In genomic region chr7:128415217-128415785, GRCh38 we compare ENCODE assay signal across 17 cellular contexts. TPM values are rescaled to one million over a fixed set of nuclear protein-coding genes. Genes with fewer than 3 reads are reported as not detected.
DNase-seq lines count a peak whose midpoint lies in the region; ATAC-seq lines count a peak whose summit lies in the region.
"Had no signal": no experiment of that assay in that cellular context is flagged by ENCODE, and none has a peak within 500 bp of the region (broad histone marks: within the 10 kb centered on the region; RNA-seq: fewer than 3 reads in every experiment).

No MANE protein-coding gene starts in this region.

- peak; percentile 69 for DNase-seq in NCI-H2227 (lab: John Stamatoyannopoulos, UW; ENCODE audit: unreplicated experiment)
- peak; percentile 57 for DNase-seq in SK-MEL-5 (ENCODE audit: low read depth, low spot score)
- no peak for DNase-seq in caudate nucleus (lab: John Stamatoyannopoulos, UW)
- DNase-seq in NCI-H345 (lab: John Stamatoyannopoulos, UW), result no peak
- DNase-seq in EL, result no peak
- DNase-seq: ACHN; Caco-2; CD4-positive, alpha-beta T cell; GDM1; GOT3; H7; HFFc6 had no signal

- ATAC-seq in esophagus mucosa (peak; percentile 19), HG02973 (IDR thresholded peaks at IDR 0.05; ENCODE audit: unreplicated experiment) (no peak)
- ATAC-seq: HCT116, HepG2 had no signal

- in situ Hi-C loops in SK-MEL-5 (cut with HindIII; ENCODE audit: low pct_unique_long_range_greater_than_20kb, low sequenced_read_pairs), result no loop called here

- H3K27ac ChIP-seq in caudate nucleus (ENCODE audit: low read depth, low read length), result no peak overlapping the region
- H3K27ac ChIP-seq: C4-2B had no signal

RNA-seq across cellular contexts. Expression of gene IMPDH1, which starts 5.5 kb away (rescaled TPM):
- total RNA-seq in SK-MEL-5 (2014; rRNA removed; shearing (Covaris generic)), result 64.3 and 68.3 TPM in 2 replicates
- polyA plus RNA-seq in SK-MEL-5 (2015; cell fraction: cytosol; rRNA removed), result 110 and 121 TPM in 2 replicates
- polyA plus RNA-seq in SK-MEL-5 (2015; cell fraction: nucleus; rRNA removed), result 112 and 130 TPM in 2 replicates
- 38.5 TPM for total RNA-seq in esophagus mucosa

RNA-seq across cellular contexts. Expression of gene HILPDA, which starts 40.4 kb away (rescaled TPM):
- total RNA-seq in SK-MEL-5 (2014; rRNA removed; shearing (Covaris generic)), result 15.6 and 18.6 TPM in 2 replicates
- polyA plus RNA-seq in SK-MEL-5 (2015; cell fraction: cytosol; rRNA removed), result 18.2 and 20.4 TPM in 2 replicates
- 13.2 and 20.1 TPM in 2 replicates for polyA plus RNA-seq in SK-MEL-5 (2015; cell fraction: nucleus; rRNA removed)
- 157 TPM for total RNA-seq in esophagus mucosa

RNA-seq across cellular contexts. Expression of gene PRRT4, which starts 53.8 kb away (rescaled TPM):
- total RNA-seq in SK-MEL-5 (2014; rRNA removed; shearing (Covaris generic)), result 0.37 and 0.85 TPM in 2 replicates
- polyA plus RNA-seq in SK-MEL-5 (2015; cell fraction: cytosol; rRNA removed), result 3.1 and 4.1 TPM in 2 replicates
- 10.4 and 19.5 TPM in 2 replicates for polyA plus RNA-seq in SK-MEL-5 (2015; cell fraction: nucleus; rRNA removed)
- 1.3 TPM for total RNA-seq in esophagus mucosa
- total RNA-seq: HepG2, HFFc6 had no signal
- polyA plus RNA-seq: HepG2 had no signal

Comparison
In these comparisons a context has a peak if more than half of its experiments do, and no peak if none do; other contexts are left out.
1. DNase-seq: peak in NCI-H2227 (single experiment) and SK-MEL-5 (single experiment); none in caudate nucleus (0 of 61), NCI-H345 (single experiment) and EL (single experiment).